Comparison of ENCODE assay signal across 7 cellular contexts in the genomic region with DNA sequence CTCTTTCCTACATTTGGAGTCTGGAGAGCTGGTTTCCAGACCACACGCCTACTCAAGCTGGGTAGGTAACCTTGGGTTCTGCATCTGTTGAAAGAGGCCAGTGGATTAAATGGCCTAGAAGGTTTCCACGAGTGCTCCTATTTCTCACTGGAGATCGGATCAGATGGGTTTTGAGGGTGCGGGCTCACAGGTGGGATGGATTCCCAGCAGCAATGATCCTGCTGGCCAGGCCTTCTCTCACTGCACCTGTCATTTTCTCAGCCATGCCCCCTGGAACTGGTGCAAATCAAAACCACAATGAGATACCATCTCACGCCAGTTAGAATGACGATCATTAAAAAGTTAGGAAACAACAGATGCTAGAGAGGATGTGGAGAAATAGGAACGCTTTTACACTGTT.
"Had no signal": no experiment of that assay in that cellular context is flagged by ENCODE, and none has a peak within 500 bp of the region (broad histone marks: within the 10 kb centered on the region; RNA-seq: fewer than 3 reads in every experiment).

No MANE protein-coding gene starts in this region.

- DNase-seq: HFFc6, KBM-7 had no signal

- H3K27ac ChIP-seq: HL-60 had no signal

- H3K9me3 ChIP-seq: HAP-1 had no signal

- ATAC-seq: GM23338, HCT116, HepG2 had no signal

- H3K36me3 ChIP-seq: HAP-1 had no signal

- H3K4me1 ChIP-seq: HAP-1 had no signal

- H3K4me3 ChIP-seq: GM23338, HAP-1 had no signal
